ENCODE assay signal across 2 cellular contexts in the genomic region with DNA sequence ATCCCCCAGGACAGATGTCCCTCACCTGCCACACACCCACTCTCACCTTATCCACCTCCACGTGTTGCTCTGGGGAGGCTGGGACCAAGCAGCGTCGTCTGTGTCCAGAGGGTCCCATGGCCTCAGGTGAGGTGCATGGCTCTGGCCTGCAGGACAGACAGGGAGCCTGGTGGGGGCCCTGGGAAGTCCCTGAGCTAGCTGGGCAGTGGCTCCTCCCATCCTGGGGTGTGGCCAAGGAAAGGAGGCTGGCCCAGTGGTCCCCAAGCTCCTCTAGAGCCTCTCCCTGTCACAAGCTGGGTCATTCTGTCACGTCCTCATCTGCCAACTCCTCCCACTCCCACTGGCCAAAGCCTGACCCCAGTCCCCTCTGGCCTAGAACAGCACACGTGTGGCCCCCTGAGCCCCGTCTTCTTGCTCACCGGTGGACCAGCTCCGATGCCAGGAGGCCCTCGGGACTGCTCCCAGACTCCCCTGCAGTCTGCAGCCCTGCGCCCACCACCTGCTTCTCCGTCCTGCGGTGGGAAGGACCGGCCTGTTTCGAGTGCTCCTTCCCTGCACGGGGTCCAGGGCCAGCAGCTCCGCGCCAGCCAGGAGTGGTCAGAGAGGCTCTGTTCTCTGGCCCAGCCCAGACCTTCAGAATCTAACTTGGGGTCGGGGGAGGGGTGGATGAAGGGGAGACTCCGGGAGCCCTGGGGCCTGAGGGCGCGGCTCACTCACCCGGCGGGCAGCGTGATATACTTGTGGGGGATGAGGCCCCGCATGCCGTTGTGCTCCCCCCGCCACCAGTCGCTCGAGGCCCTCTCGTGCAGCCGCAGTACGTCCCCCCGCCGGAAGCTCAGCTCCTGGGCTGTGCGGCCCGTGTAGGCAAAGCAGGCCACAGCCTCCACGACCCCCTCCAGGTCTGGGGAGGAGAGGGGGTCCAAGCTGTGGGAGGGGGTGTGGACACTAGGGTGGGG.
TF ChIP-seq lines count a peak whose summit lies in the region.

No MANE protein-coding gene starts in this region.

TF ChIP-seq in GM12891, 5 proteins besides CTCF, POLR2A, EP300 and RAD21:
- TF ChIP-seq POU2F2 (IDR thresholded peaks at IDR 0.05; ENCODE audit: low read depth, low read length) (no peak), POLR2AphosphoS5 (IDR thresholded peaks at IDR 0.05; ENCODE audit: low read depth, low read length) (no peak), TAF1 (IDR thresholded peaks at IDR 0.05; ENCODE audit: low read depth, low read length) (no peak), SPI1 (IDR thresholded peaks at IDR 0.05; ENCODE audit: low read depth, low read length) (no peak), PAX5 (IDR thresholded peaks at IDR 0.05; ENCODE audit: insufficient read depth, low read length, severe bottlenecking) (no peak)

TF ChIP-seq in H1, 55 proteins besides CTCF, POLR2A, EP300 and RAD21:
- no peak for TF ChIP-seq FOSL1 (IDR thresholded peaks at IDR 0.05; ENCODE audit: insufficient read depth, low read depth, low read length)
- no peak for TF ChIP-seq TAF7 (optimal IDR thresholded peaks at IDR 0.05; ENCODE audit: borderline replicate concordance, low read depth, low read length)
- TF ChIP-seq ASH2L (IDR thresholded peaks at IDR 0.05; ENCODE audit: low read length): no peak
- no peak for TF ChIP-seq SRF (IDR thresholded peaks at IDR 0.05; ENCODE audit: low read depth, low read length)
- no peak for TF ChIP-seq CREB1 (IDR thresholded peaks at IDR 0.05)
- TF ChIP-seq, protein P1, sequence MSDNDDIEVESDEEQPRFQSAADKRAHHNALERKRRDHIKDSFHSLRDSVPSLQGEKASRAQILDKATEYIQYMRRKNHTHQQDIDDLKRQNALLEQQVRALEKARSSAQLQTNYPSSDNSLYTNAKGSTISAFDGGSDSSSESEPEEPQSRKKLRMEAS (IDR thresholded peaks at IDR 0.05): no peak
- no peak for TF ChIP-seq SIX5 (IDR thresholded peaks at IDR 0.05; ENCODE audit: low read depth, low read length)
- TF ChIP-seq SP4 (IDR thresholded peaks at IDR 0.05; ENCODE audit: low read length): no peak
- no peak for TF ChIP-seq TAF1 (IDR thresholded peaks at IDR 0.05; ENCODE audit: low read depth, low read length)
- TF ChIP-seq BCL11A (IDR thresholded peaks at IDR 0.05; ENCODE audit: low read depth in 2 of 2, low read length in 2 of 2): no peak
- TF ChIP-seq TEAD4 (IDR thresholded peaks at IDR 0.05; ENCODE audit: low read depth, low read length): no peak
- TF ChIP-seq CBX5 (IDR thresholded peaks at IDR 0.05; ENCODE audit: low read depth, low read length): no peak
- TF ChIP-seq RXRA (IDR thresholded peaks at IDR 0.05; ENCODE audit: insufficient read depth, low read depth, low read length): no peak
